In the genomic region with DNA sequence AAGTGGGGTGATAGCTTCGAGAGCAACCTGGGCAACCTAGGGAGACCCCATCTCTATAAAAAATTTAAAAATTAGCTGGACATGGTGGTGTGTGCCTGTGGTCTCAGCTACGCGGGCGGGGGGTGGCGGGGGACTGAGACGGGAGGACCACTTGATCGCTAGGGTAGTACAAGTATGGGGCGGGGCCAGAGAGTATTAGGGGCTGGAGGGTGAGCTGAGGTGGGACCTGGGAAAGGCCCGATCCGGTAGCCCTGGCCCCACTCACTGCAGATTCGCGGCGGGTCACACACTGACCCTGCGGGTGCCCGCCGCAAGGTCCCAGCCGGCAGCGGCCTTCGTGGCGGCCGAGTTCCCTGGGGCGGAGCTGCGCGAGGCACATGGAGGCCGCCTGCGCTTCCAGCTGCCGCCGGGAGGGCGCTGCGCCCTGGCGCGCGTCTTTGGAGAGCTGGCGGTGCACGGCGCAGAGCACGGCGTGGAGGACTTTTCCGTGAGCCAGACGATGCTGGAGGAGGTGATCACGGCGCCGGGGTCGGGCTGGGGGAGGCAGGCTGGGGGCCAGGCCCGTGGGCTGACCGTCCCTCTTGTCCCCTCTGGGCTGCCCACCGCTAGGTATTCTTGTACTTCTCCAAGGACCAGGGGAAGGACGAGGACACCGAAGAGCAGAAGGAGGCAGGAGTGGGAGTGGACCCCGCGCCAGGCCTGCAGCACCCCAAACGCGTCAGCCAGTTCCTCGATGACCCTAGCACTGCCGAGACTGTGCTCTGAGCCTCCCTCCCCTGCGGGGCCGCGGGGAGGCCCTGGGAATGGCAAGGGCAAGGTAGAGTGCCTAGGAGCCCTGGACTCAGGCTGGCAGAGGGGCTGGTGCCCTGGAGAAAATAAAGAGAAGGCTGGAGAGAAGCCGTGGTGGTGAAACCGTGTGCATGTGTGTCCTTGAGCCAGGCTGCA, we compare ENCODE assay signal across 8 cellular contexts. TPM values are rescaled to one million over a fixed set of nuclear protein-coding genes. Genes with fewer than 3 reads are reported as not detected.
A peak's percentile ranks its signal among the peaks of the same experiment; 100 is the strongest.
DNase-seq lines count a peak whose midpoint lies in the region; ATAC-seq, FAIRE-seq and TF ChIP-seq lines count a peak whose summit lies in the region.

No MANE protein-coding gene starts in this region.

- in situ Hi-C loops in brain microvascular endothelial cell (cut with HindIII; ENCODE audit: low pct_ligation_motif_present, low sequenced_read_pairs), result no loop called here

- H3K4me3 ChIP-seq in HUES64 (ENCODE audit: low read length) (peak overlapping the region; percentile 51), brain microvascular endothelial cell (ENCODE audit: low read depth, low read length) (no peak overlapping the region)

- H3K9ac ChIP-seq in HUES64 (ENCODE audit: low read depth, low read length), result peak overlapping the region; percentile 41

- peak; percentile 83 for DNase-seq in DMS53 (lab: John Stamatoyannopoulos, UW)
- DNase-seq in T-helper 9 cell, result peak; percentile 58
- DNase-seq in brain microvascular endothelial cell, result no peak
- peak; percentile 74 for DNase-seq in iPS-NIHi7 (ENCODE audit: extremely low spot score)
- DNase-seq in stimulated activated CD4-positive, alpha-beta T cell treated with anti-CD3 and anti-CD28 coated beads, Interleukin-4, amount 100 ng/mL, for 1 hour, result peak; percentile 80
- DNase-seq in HTR-8/SVneo (ENCODE audit: insufficient read length, low spot score), result no peak

- WGBS in HUES64, result 9% methylated on average over 60 of the region's 60 CpGs

- H3K27me3 ChIP-seq in HUES64 (ENCODE audit: insufficient read depth, low read length) (peaks cover 43% of the 10 kb centered on the region), brain microvascular endothelial cell (replicated peaks) (no peaks in the 10 kb centered on the region)

- no peaks in the 10 kb centered on the region for H3K9me3 ChIP-seq in HUES64 (ENCODE audit: insufficient read depth, low read depth, low read length)

- no peak for ATAC-seq in HG02852 (IDR thresholded peaks at IDR 0.05; ENCODE audit: unreplicated experiment)

- no peak for FAIRE-seq in HTR-8/SVneo (lab: Jason Lieb, UNC)

- H3K27ac ChIP-seq in HUES64 (ENCODE audit: low read depth, low read length) (no peak overlapping the region), brain microvascular endothelial cell (no peak overlapping the region)

- no peaks in the 10 kb centered on the region for H3K36me3 ChIP-seq in HUES64 (ENCODE audit: insufficient read depth, low read length)
- no peaks in the 10 kb centered on the region for H3K36me3 ChIP-seq in brain microvascular endothelial cell (replicated peaks)

- peaks cover 16% of the 10 kb centered on the region for H3K4me1 ChIP-seq in HUES64 (ENCODE audit: insufficient read depth, low read length)

- peak; percentile 68 for TF ChIP-seq CTCF in brain microvascular endothelial cell (IDR thresholded peaks at IDR 0.05; ENCODE audit: low read depth, low read length, missing control alignments)

RNA-seq across cellular contexts. Expression of gene ARHGAP45, which starts 2.0 kb away (rescaled TPM):
- 10.3 TPM for polyA plus RNA-seq in HUES64 (2013, experiment 1 of 2)
- 13.8 TPM for polyA plus RNA-seq in HUES64 (2013, experiment 2 of 2)

RNA-seq across cellular contexts. Expression of gene ABCA7, which starts 25.0 kb away (rescaled TPM):
- polyA plus RNA-seq in HUES64 (2013, experiment 1 of 2), result 5.0 TPM
- 7.0 TPM for polyA plus RNA-seq in HUES64 (2013, experiment 2 of 2)

RNA-seq across cellular contexts. Expression of gene POLR2E, which starts 30.2 kb away (rescaled TPM):
- 184 TPM for polyA plus RNA-seq in HUES64 (2013, experiment 1 of 2)
- 182 TPM for polyA plus RNA-seq in HUES64 (2013, experiment 2 of 2)

RNA-seq across cellular contexts. Expression of gene CNN2, which starts 38.5 kb away (rescaled TPM):
- polyA plus RNA-seq in HUES64 (2013, experiment 1 of 2), result 281 TPM
- polyA plus RNA-seq in HUES64 (2013, experiment 2 of 2), result 262 TPM

RNA-seq across cellular contexts. Expression of gene GPX4, which starts 38.9 kb away (rescaled TPM):
- polyA plus RNA-seq in HUES64 (2013, experiment 1 of 2), result 361 TPM
- polyA plus RNA-seq in HUES64 (2013, experiment 2 of 2), result 387 TPM

Comparison
In these comparisons a context has a peak if more than half of its experiments do, and no peak if none do; other contexts are left out.
1. DNase-seq: peak in DMS53 (single experiment), T-helper 9 cell (single experiment), iPS-NIHi7 (single experiment) and stimulated activated CD4-positive, alpha-beta T cell treated with anti-CD3 and anti-CD28 coated beads, Interleukin-4, amount 100 ng/mL, for 1 hour (single experiment); none in brain microvascular endothelial cell (single experiment) and HTR-8/SVneo (single experiment).